ENCODE assay signal across 28 cellular contexts in genomic region chr5:167688331-167688730, GRCh38.
A peak's percentile ranks its signal among the peaks of the same experiment; 100 is the strongest.
DNase-seq lines count a peak whose midpoint lies in the region; ATAC-seq and TF ChIP-seq lines count a peak whose summit lies in the region.
"Had no signal": no experiment of that assay in that cellular context is flagged by ENCODE, and none has a peak within 500 bp of the region (broad histone marks: within the 10 kb centered on the region; RNA-seq: fewer than 3 reads in every experiment).

No MANE protein-coding gene starts in this region.

- TF ChIP-seq CTCF in colonic mucosa (IDR thresholded peaks at IDR 0.05) = no peak

- ATAC-seq in left cardiac atrium = no peak
- ATAC-seq: activated CD8-positive, alpha-beta T cell treated with anti-CD3 and anti-CD28 coated beads, Interleukin-2, amount 10 ng/mL, durations not matched to agents 7 days and 5 days; activated T-helper 17 cell treated with anti-CD3 and anti-CD28 coated beads, Interleukin-2, amount 50 U/mL, for 72 hours; gastroesophageal sphincter; K562; left colon; Panc1 had no signal

- H3K4me2 ChIP-seq in skeletal muscle satellite cell (ENCODE audit: low read length) = no peak overlapping the region

- H3K9ac ChIP-seq in skeletal muscle satellite cell (ENCODE audit: low read depth, low read length) (peak overlapping the region; percentile 36), colonic mucosa (ENCODE audit: low read depth in 2 of 2, low read length in 2 of 2) (no peak overlapping the region)

- H3K9me3 ChIP-seq in skeletal muscle satellite cell (replicated peaks; ENCODE audit: low read length) = no peaks in the 10 kb centered on the region
- no peaks in the 10 kb centered on the region for H3K9me3 ChIP-seq in colonic mucosa
- H3K9me3 ChIP-seq: breast epithelium, gastroesophageal sphincter, suprapubic skin had no signal

- DNase-seq in LHCN-M2 (ENCODE audit: low read depth) (peak; percentile 71), amniotic epithelial cell (ENCODE audit: low read depth) (peak; percentile 88), fibroblast of the conjunctiva (ENCODE audit: low read depth) (peak; percentile 18), NCI-H187 treated with DMSO at 0.1 percent for 48 hours (lab: John Stamatoyannopoulos, UW) (no peak), DMS79 treated with DMSO at 0.1 percent for 48 hours (lab: John Stamatoyannopoulos, UW) (no peak), colonic mucosa (no peak), left cardiac atrium (no peak)
- DNase-seq: activated CD4-positive, alpha-beta T cell treated with anti-CD3 and anti-CD28 coated beads for 4 hours; activated CD8-positive, alpha-beta T cell treated with anti-CD3 and anti-CD28 coated beads, Interleukin-2, amount 10 ng/mL, durations not matched to agents 7 days and 5 days; CD4-positive, alpha-beta T cell; left colon; NCI-H1417 treated with DMSO at 0.1 percent for 48 hours; NCI-H2081 treated with DMSO at 0.1 percent for 48 hours; NCI-H2227 treated with DMSO at 0.1 percent for 48 hours; NCI-H526 treated with DMSO at 0.1 percent for 48 hours; nephron progenitor cell; NK-92 treated with Interleukin-12 subunit alpha and Interleukin-12 subunit beta, amount 100 ng/mL, for 24 hours; SHP77; small intestine; stimulated activated naive CD4-positive, alpha-beta T cell had no signal

- peaks cover 20% of the 10 kb centered on the region for H3K4me1 ChIP-seq in skeletal muscle satellite cell (ENCODE audit: control insufficient read depth, insufficient read depth, low read length)
- no peaks in the 10 kb centered on the region for H3K4me1 ChIP-seq in colonic mucosa
- H3K4me1 ChIP-seq: breast epithelium, gastroesophageal sphincter, suprapubic skin had no signal

- H3K36me3 ChIP-seq in skeletal muscle satellite cell (ENCODE audit: insufficient read depth, low read length) (no peaks in the 10 kb centered on the region), colonic mucosa (no peaks in the 10 kb centered on the region)
- H3K36me3 ChIP-seq: breast epithelium, gastroesophageal sphincter, suprapubic skin had no signal

- intact Hi-C loops in colonic mucosa (cut with DNase I) (no loop called here), left cardiac atrium (cut with DNase I) (no loop called here)

- H3K27ac ChIP-seq in colonic mucosa = no peak overlapping the region
- H3K27ac ChIP-seq: breast epithelium, gastroesophageal sphincter, suprapubic skin, VCaP had no signal

- H3K4me3 ChIP-seq in skeletal muscle satellite cell (ENCODE audit: low read length) = no peak overlapping the region
- H3K4me3 ChIP-seq in colonic mucosa = no peak overlapping the region
- H3K4me3 ChIP-seq: breast epithelium, gastroesophageal sphincter, K562, suprapubic skin had no signal

- no peaks in the 10 kb centered on the region for H3K27me3 ChIP-seq in skeletal muscle satellite cell (ENCODE audit: control insufficient read depth, insufficient read depth, low read length)
- H3K27me3 ChIP-seq in colonic mucosa = no peaks in the 10 kb centered on the region
- H3K27me3 ChIP-seq: breast epithelium, gastroesophageal sphincter had no signal

Comparison
In these comparisons a context has a peak if more than half of its experiments do, and no peak if none do; other contexts are left out.
1. DNase-seq: peak in LHCN-M2 (single experiment), amniotic epithelial cell (single experiment) and fibroblast of the conjunctiva (single experiment); none in NCI-H187 treated with DMSO at 0.1 percent for 48 hours (single experiment), DMS79 treated with DMSO at 0.1 percent for 48 hours (single experiment), colonic mucosa (single experiment) and left cardiac atrium (single experiment).